Comparison of ENCODE assay signal across 10 cellular contexts in genomic region chr7:266851-267840, GRCh38. TPM values are rescaled to one million over a fixed set of nuclear protein-coding genes. Genes with fewer than 3 reads are reported as not detected.
A peak's percentile ranks its signal among the peaks of the same experiment; 100 is the strongest.
DNase-seq lines count a peak whose midpoint lies in the region; ATAC-seq and TF ChIP-seq lines count a peak whose summit lies in the region.
"Had no signal": no experiment of that assay in that cellular context is flagged by ENCODE, and none has a peak within 500 bp of the region (broad histone marks: within the 10 kb centered on the region; RNA-seq: fewer than 3 reads in every experiment).

No MANE protein-coding gene starts in this region.

- no peaks in the 10 kb centered on the region for H3K4me1 ChIP-seq in PC-3 (ENCODE audit: insufficient read depth, low read length)
- H3K4me1 ChIP-seq in fibroblast of lung (ENCODE audit: control insufficient read depth, extremely low read depth, insufficient read depth, low read length): no peaks in the 10 kb centered on the region
- no peaks in the 10 kb centered on the region for H3K4me1 ChIP-seq in trophoblast cell (ENCODE audit: control insufficient read depth in 1 of 2, insufficient read depth in 2 of 2, low read length in 2 of 2)
- no peaks in the 10 kb centered on the region for H3K4me1 ChIP-seq in HAP-1

- no TSS peak for BruUV-seq in PC-3 (replicated peaks; lab: Mats Ljungman, UMichigan)

- H3K79me2 ChIP-seq in PC-3 (ENCODE audit: low read length): no peaks in the 10 kb centered on the region
- no peaks in the 10 kb centered on the region for H3K79me2 ChIP-seq in fibroblast of lung (ENCODE audit: control insufficient read depth, insufficient read depth, low read length)
- no peaks in the 10 kb centered on the region for H3K79me2 ChIP-seq in trophoblast cell (ENCODE audit: control insufficient read depth, insufficient read depth, low read length, poor library complexity)

- no peak overlapping the region for H3K23ac ChIP-seq in trophoblast cell (ENCODE audit: low read length)

- H2AK5ac ChIP-seq in trophoblast cell (ENCODE audit: low read length): no peak overlapping the region

- H4K91ac ChIP-seq in trophoblast cell (ENCODE audit: low read depth, low read length): no peak overlapping the region

- H3K36me3 ChIP-seq in PC-3 (ENCODE audit: low read depth, low read length) (no peaks in the 10 kb centered on the region), fibroblast of lung (ENCODE audit: control insufficient read depth, insufficient read depth, low read length) (no peaks in the 10 kb centered on the region), trophoblast cell (ENCODE audit: control insufficient read depth in 1 of 2, insufficient read depth in 2 of 2, low read length in 2 of 2) (no peaks in the 10 kb centered on the region), HAP-1 (replicated peaks) (no peaks in the 10 kb centered on the region)

- peak; percentile 12 for DNase-seq in G401 (ENCODE audit: low spot score)
- peak; percentile 62 for DNase-seq in PC-3
- DNase-seq in fibroblast of lung (ENCODE audit: low read depth in 2 of 2): no peak
- DNase-seq in trophoblast cell: peak; percentile 40 to 62
- DNase-seq in activated gamma-delta T cell treated with Interleukin-2 at 50 U/mL for 16 hours: no peak
- DNase-seq in HAP-1 (ENCODE audit: low spot score in 2 of 2): no peak
- no peak for DNase-seq in LoVo (ENCODE audit: low spot score)
- no peak for DNase-seq in T-helper 2 cell
- DNase-seq: anterior cingulate cortex had no signal

- H4K12ac ChIP-seq in trophoblast cell (ENCODE audit: low read depth, low read length): no peak overlapping the region

- H2BK120ac ChIP-seq in trophoblast cell (ENCODE audit: insufficient read depth, low read length, poor library complexity): no peak overlapping the region

- H4K8ac ChIP-seq in trophoblast cell (ENCODE audit: low read depth, low read length): no peak overlapping the region

- no peak overlapping the region for H2BK12ac ChIP-seq in trophoblast cell (ENCODE audit: low read length)

- H3K9me3 ChIP-seq in PC-3 (ENCODE audit: low read length): peaks cover 6% of the 10 kb centered on the region; the same call in 1 of the 2 replicates
- peaks cover 4% of the 10 kb centered on the region for H3K9me3 ChIP-seq in fibroblast of lung (ENCODE audit: control insufficient read depth, insufficient read depth, low read depth, low read length)
- H3K9me3 ChIP-seq in trophoblast cell (ENCODE audit: insufficient read depth, low read depth, low read length): peaks cover 28% of the 10 kb centered on the region
- H3K9me3 ChIP-seq in HAP-1: peaks cover 7% of the 10 kb centered on the region; the same call in 1 of the 2 replicates

- TF ChIP-seq CTCF in PC-3 (conservative IDR thresholded peaks at IDR 0.05; ENCODE audit: low read depth, low read length) (peak; percentile 60), fibroblast of lung (conservative IDR thresholded peaks at IDR 0.05 in 1 of 2, IDR thresholded peaks at IDR 0.05 in 1 of 2; ENCODE audit: low read depth in 1 of 2, low read length in 2 of 2) (peak; percentile 4 to 40)

- no peaks in the 10 kb centered on the region for H3K9me2 ChIP-seq in PC-3 (replicated peaks; ENCODE audit: low read length)

- no peak overlapping the region for H3K4ac ChIP-seq in trophoblast cell (ENCODE audit: low read depth, low read length)

- POLR2A ChIA-PET in PC-3 (lab: Charles Lee; ENCODE audit: unreplicated experiment): no interaction called here

- no peak overlapping the region for H2BK5ac ChIP-seq in trophoblast cell (ENCODE audit: low read depth, low read length, poor library complexity)

- H2AFZ ChIP-seq in PC-3 (ENCODE audit: low read length) (no peak overlapping the region), fibroblast of lung (ENCODE audit: low read length) (no peak overlapping the region), trophoblast cell (ENCODE audit: insufficient read depth, low read length, poor library complexity) (no peak overlapping the region)

- no peak overlapping the region for H3K18ac ChIP-seq in trophoblast cell (ENCODE audit: low read length)

- H3K9ac ChIP-seq in PC-3 (ENCODE audit: low read length) (no peak overlapping the region), fibroblast of lung (ENCODE audit: insufficient read depth, low read length) (no peak overlapping the region), trophoblast cell (ENCODE audit: low read length) (no peak overlapping the region)

- WGBS in trophoblast cell (ENCODE audit: extremely low coverage, insufficient coverage, insufficient read length): no CpG with 5 or more reads among the region's 45 CpGs

- H3K27ac ChIP-seq in PC-3 (ENCODE audit: low read length) (no peak overlapping the region), fibroblast of lung (ENCODE audit: insufficient read depth, low read length) (no peak overlapping the region), trophoblast cell (ENCODE audit: low read depth, low read length) (no peak overlapping the region)

- intact Hi-C loops in PC-3 (cut with micrococcal nuclease): no loop called here

- H3K79me1 ChIP-seq in trophoblast cell (ENCODE audit: low read length): no peaks in the 10 kb centered on the region

- no peaks in the 10 kb centered on the region for H3K27me3 ChIP-seq in PC-3 (ENCODE audit: low read length)
- H3K27me3 ChIP-seq in fibroblast of lung (ENCODE audit: control insufficient read depth, insufficient read depth, low read length): no peaks in the 10 kb centered on the region
- H3K27me3 ChIP-seq in trophoblast cell (ENCODE audit: insufficient read depth, low read length): no peaks in the 10 kb centered on the region
- H3K27me3 ChIP-seq in HAP-1 (ENCODE audit: low read depth): no peaks in the 10 kb centered on the region

- H3K4me3 ChIP-seq in PC-3 (ENCODE audit: low read length) (no peak overlapping the region), fibroblast of lung (replicated peaks in 1 of 4; ENCODE audit: control extremely low read depth in 1 of 4, insufficient read depth in 1 of 4, low read depth in 3 of 4, low read length in 4 of 4) (no peak overlapping the region), trophoblast cell (ENCODE audit: low read depth, low read length) (no peak overlapping the region), HAP-1 (no peak overlapping the region)

- in situ Hi-C loops in G401 (cut with HindIII; ENCODE audit: low sequenced_read_pairs): no loop called here
- in situ Hi-C loops in HAP-1 (cut with MboI; ENCODE audit: low sequenced_read_pairs): no loop called here

- no peaks in the 10 kb centered on the region for H3F3A ChIP-seq in PC-3 (ENCODE audit: low read length, unreplicated experiment)

- ATAC-seq in PC-3: peak; percentile 74

- no peak overlapping the region for H3K14ac ChIP-seq in trophoblast cell (ENCODE audit: low read length)

- H3K4me2 ChIP-seq in PC-3 (ENCODE audit: low read length) (no peak overlapping the region), fibroblast of lung (ENCODE audit: extremely low read depth, insufficient read depth, low read length) (no peak overlapping the region), trophoblast cell (ENCODE audit: low read length) (no peak overlapping the region)

- H4K20me1 ChIP-seq in PC-3 (ENCODE audit: low read length): no peaks in the 10 kb centered on the region
- no peaks in the 10 kb centered on the region for H4K20me1 ChIP-seq in fibroblast of lung (ENCODE audit: control insufficient read depth, extremely low read depth, insufficient read depth, low read length)

- CTCF ChIA-PET in PC-3 (lab: Charles Lee): interaction anchor here (1.0 kb wide), 1 partner anchor 203 kb away, joined by 5 read pairs; no protein-coding TSS in a partner anchor

RNA-seq across cellular contexts. Expression of gene FOXL3, which starts 22.8 kb away (rescaled TPM):
- total RNA-seq in G401 (2014; rRNA removed; shearing (Covaris generic)): not detected in 2 replicates
- total RNA-seq in PC-3 (2014; rRNA removed) (not detected in 2 replicates), fibroblast of lung (not detected in 2 replicates)
- polyA plus RNA-seq in fibroblast of lung: not detected in 2 replicates
- polyA plus RNA-seq in fibroblast of lung (2012): not detected in 2 replicates
- polyA minus RNA-seq in fibroblast of lung (ENCODE audit: low replicate concordance): not detected in 2 replicates
- not detected in 2 replicates for polyA plus RNA-seq in trophoblast cell (2013)
- total RNA-seq: skeletal muscle tissue had no signal

Comparison
In these comparisons a context has a peak if more than half of its experiments do, and no peak if none do; other contexts are left out.
1. DNase-seq: peak in G401 (single experiment), PC-3 (single experiment) and trophoblast cell (2 of 2); none in fibroblast of lung (0 of 2), activated gamma-delta T cell treated with Interleukin-2 at 50 U/mL for 16 hours (single experiment), HAP-1 (0 of 2), LoVo (single experiment) and T-helper 2 cell (0 of 5).